Comparison of ENCODE assay signal across 1 cellular context in the genomic region with DNA sequence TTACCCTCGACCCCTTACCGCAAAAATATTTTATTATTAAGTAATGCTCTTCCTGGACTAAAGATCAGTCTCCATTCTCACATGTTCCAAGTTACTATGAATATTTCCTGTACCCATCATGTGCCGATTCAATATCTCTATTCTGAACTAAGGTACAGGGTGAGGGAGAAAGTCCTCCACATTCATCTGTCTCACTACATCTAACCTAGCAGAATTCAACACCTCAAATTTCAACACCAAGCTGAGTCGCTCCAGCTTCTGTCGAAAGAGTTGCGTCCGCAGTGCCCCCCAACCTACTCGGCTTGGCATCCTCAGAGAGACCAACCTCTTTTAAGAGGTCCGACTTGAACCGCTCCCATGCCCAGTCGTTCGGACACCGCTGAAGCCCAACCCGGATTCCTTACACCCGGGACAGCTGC.
TF ChIP-seq lines count a peak whose summit lies in the region.

No MANE protein-coding gene starts in this region.

TF ChIP-seq in IMR-90, 13 proteins besides CTCF, POLR2A, EP300 and RAD21 (continued from another document):
- TF ChIP-seq RFX5 (IDR thresholded peaks at IDR 0.05; ENCODE audit: low read depth, low read length), result no peak
- no peak for TF ChIP-seq BHLHE40 (IDR thresholded peaks at IDR 0.05; ENCODE audit: low read depth, low read length)
- no peak for TF ChIP-seq SMC3 (IDR thresholded peaks at IDR 0.05; ENCODE audit: low read depth, low read length)
- 0 out of 2 replicates have a peak, but pooled peaks have one; percentile 22 for TF ChIP-seq CEBPB (IDR thresholded peaks at IDR 0.05; ENCODE audit: low read depth, low read length)
- TF ChIP-seq, protein P1, sequence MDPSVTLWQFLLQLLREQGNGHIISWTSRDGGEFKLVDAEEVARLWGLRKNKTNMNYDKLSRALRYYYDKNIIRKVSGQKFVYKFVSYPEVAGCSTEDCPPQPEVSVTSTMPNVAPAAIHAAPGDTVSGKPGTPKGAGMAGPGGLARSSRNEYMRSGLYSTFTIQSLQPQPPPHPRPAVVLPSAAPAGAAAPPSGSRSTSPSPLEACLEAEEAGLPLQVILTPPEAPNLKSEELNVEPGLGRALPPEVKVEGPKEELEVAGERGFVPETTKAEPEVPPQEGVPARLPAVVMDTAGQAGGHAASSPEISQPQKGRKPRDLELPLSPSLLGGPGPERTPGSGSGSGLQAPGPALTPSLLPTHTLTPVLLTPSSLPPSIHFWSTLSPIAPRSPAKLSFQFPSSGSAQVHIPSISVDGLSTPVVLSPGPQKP (IDR thresholded peaks at IDR 0.05; ENCODE audit: borderline replicate concordance, low read depth, low read length), result no peak
